In genomic region chr9:121930970-121931369, GRCh38 we compare ENCODE assay signal across 1 cellular context.
TF ChIP-seq lines count a peak whose summit lies in the region.

No MANE protein-coding gene starts in this region.

TF ChIP-seq in HepG2, 621 proteins besides CTCF, POLR2A, EP300 and RAD21 (continued from another document):
- TF ChIP-seq, protein P1, sequence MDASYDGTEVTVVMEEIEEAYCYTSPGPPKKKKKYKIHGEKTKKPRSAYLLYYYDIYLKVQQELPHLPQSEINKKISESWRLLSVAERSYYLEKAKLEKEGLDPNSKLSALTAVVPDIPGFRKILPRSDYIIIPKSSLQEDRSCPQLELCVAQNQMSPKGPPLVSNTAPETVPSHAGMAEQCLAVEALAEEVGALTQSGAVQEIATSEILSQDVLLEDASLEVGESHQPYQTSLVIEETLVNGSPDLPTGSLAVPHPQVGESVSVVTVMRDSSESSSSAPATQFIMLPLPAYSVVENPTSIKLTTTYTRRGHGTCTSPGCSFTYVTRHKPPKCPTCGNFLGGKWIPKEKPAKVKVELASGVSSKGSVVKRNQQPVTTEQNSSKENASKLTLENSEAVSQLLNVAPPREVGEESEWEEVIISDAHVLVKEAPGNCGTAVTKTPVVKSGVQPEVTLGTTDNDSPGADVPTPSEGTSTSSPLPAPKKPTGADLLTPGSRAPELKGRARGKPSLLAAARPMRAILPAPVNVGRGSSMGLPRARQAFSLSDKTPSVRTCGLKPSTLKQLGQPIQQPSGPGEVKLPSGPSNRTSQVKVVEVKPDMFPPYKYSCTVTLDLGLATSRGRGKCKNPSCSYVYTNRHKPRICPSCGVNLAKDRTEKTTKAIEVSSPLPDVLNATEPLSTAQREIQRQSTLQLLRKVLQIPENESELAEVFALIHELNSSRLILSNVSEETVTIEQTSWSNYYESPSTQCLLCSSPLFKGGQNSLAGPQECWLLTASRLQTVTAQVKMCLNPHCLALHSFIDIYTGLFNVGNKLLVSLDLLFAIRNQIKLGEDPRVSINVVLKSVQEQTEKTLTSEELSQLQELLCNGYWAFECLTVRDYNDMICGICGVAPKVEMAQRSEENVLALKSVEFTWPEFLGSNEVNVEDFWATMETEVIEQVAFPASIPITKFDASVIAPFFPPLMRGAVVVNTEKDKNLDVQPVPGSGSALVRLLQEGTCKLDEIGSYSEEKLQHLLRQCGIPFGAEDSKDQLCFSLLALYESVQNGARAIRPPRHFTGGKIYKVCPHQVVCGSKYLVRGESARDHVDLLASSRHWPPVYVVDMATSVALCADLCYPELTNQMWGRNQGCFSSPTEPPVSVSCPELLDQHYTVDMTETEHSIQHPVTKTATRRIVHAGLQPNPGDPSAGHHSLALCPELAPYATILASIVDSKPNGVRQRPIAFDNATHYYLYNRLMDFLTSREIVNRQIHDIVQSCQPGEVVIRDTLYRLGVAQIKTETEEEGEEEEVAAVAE (CRISPR knock-in tag; IDR thresholded peaks at IDR 0.05; ENCODE audit: borderline replicate concordance), result no peak
